In genomic region chr21:35024071-35024420, GRCh38 we compare ENCODE assay signal across 19 cellular contexts. TPM values are rescaled to one million over a fixed set of nuclear protein-coding genes. Genes with fewer than 3 reads are reported as not detected.
DNase-seq lines count a peak whose midpoint lies in the region; ATAC-seq, FAIRE-seq and TF ChIP-seq lines count a peak whose summit lies in the region.
"Had no signal": no experiment of that assay in that cellular context is flagged by ENCODE, and none has a peak within 500 bp of the region (broad histone marks: within the 10 kb centered on the region; RNA-seq: fewer than 3 reads in every experiment).

No MANE protein-coding gene starts in this region.

- TF ChIP-seq CTCF in neutrophil (IDR thresholded peaks at IDR 0.05): no peak

- DNase-seq in activated T-cell treated with anti-CD3 and anti-CD28 coated beads, Interleukin-2, amount 50 U/mL, for 72 hours: no peak
- DNase-seq in activated T-cell treated with anti-CD3 and anti-CD28 coated beads for 4 hours (no peak), GM12892 (ENCODE audit: insufficient read length) (no peak), HuH-7 (ENCODE audit: low spot score) (no peak), NCI-H1417 treated with DMSO at 0.1 percent for 48 hours (lab: John Stamatoyannopoulos, UW) (no peak)
- DNase-seq: activated CD4-positive, alpha-beta T cell treated with anti-CD3 and anti-CD28 coated beads, Interleukin-2, amount 10 ng/mL, durations not matched to agents 7 days and 5 days; amygdala; left lung; NCI-H1417; NCI-H774; stimulated activated naive CD4-positive, alpha-beta T cell treated with Interleukin-2 at 50 U/mL for 16 hours had no signal

- no peaks in the 10 kb centered on the region for H3K36me3 Mint-ChIP-seq in activated T-cell treated with anti-CD3 and anti-CD28 coated beads, Interleukin-2, amount 50 U/mL, for 72 hours (ENCODE audit: insufficient read depth in 2 of 2)
- H3K36me3 Mint-ChIP-seq in activated naive CD8-positive, alpha-beta T cell: peaks cover 8% of the 10 kb centered on the region

- no peaks in the 10 kb centered on the region for H3K9me3 ChIP-seq in neutrophil
- H3K9me3 ChIP-seq: left lung, tibial nerve had no signal

- no peaks in the 10 kb centered on the region for H3K27me3 Mint-ChIP-seq in activated T-cell treated with anti-CD3 and anti-CD28 coated beads, Interleukin-2, amount 50 U/mL, for 72 hours (ENCODE audit: low read depth)
- H3K27me3 Mint-ChIP-seq in activated naive CD8-positive, alpha-beta T cell: no peaks in the 10 kb centered on the region
- H3K27me3 Mint-ChIP-seq: activated CD4-positive, alpha-beta T cell treated with anti-CD3 and anti-CD28 coated beads, Interleukin-2, amount 10 ng/mL, durations not matched to agents 7 days and 5 days; dendritic cell treated with granulocyte-macrophage colony-stimulating factor and Interleukin-4, amounts not matched to agents 40 ng/mL and 50 ng/mL, for 4 days had no signal

- no peak overlapping the region for H3K4me3 ChIP-seq in neutrophil (ENCODE audit: low read depth in 1 of 2, low read length in 1 of 2)
- H3K4me3 ChIP-seq: cardiac muscle cell, left lung, tibial nerve had no signal

- no peaks in the 10 kb centered on the region for H3K27me3 ChIP-seq in neutrophil
- H3K27me3 ChIP-seq: tibial nerve had no signal

- peak overlapping the region; percentile 89 for H3K27ac Mint-ChIP-seq in activated T-cell treated with anti-CD3 and anti-CD28 coated beads, Interleukin-2, amount 50 U/mL, for 72 hours
- H3K27ac Mint-ChIP-seq in activated naive CD8-positive, alpha-beta T cell: peak overlapping the region; percentile 72
- H3K27ac Mint-ChIP-seq: dendritic cell treated with granulocyte-macrophage colony-stimulating factor and Interleukin-4, amounts not matched to agents 40 ng/mL and 50 ng/mL, for 4 days; progenitor cell of endocrine pancreas had no signal

- H3K4me1 ChIP-seq in neutrophil (ENCODE audit: control insufficient read depth in 1 of 2, insufficient read depth in 1 of 2, low read depth in 1 of 2, low read length in 1 of 2): peaks cover 83 to 96% of the 10 kb centered on the region in 2 experiments

- no peaks in the 10 kb centered on the region for H3K9me3 Mint-ChIP-seq in activated T-cell treated with anti-CD3 and anti-CD28 coated beads, Interleukin-2, amount 50 U/mL, for 72 hours
- H3K9me3 Mint-ChIP-seq in activated naive CD8-positive, alpha-beta T cell (ENCODE audit: low read depth): no peaks in the 10 kb centered on the region
- H3K9me3 Mint-ChIP-seq: dendritic cell treated with granulocyte-macrophage colony-stimulating factor and Interleukin-4, amounts not matched to agents 40 ng/mL and 50 ng/mL, for 4 days had no signal

- peak; percentile 66 for FAIRE-seq in GM12892 (lab: Jason Lieb, UNC)

- H3K36me3 ChIP-seq in neutrophil: no peaks in the 10 kb centered on the region
- H3K36me3 ChIP-seq: cardiac muscle cell, left lung, tibial nerve had no signal

- H3K4me3 Mint-ChIP-seq in activated T-cell treated with anti-CD3 and anti-CD28 coated beads, Interleukin-2, amount 50 U/mL, for 72 hours: peak overlapping the region; percentile 89 to 92
- no peak overlapping the region for H3K4me3 Mint-ChIP-seq in activated naive CD8-positive, alpha-beta T cell
- H3K4me3 Mint-ChIP-seq: activated CD4-positive, alpha-beta T cell treated with anti-CD3 and anti-CD28 coated beads, Interleukin-2, amount 10 ng/mL, durations not matched to agents 7 days and 5 days; dendritic cell treated with granulocyte-macrophage colony-stimulating factor and Interleukin-4, amounts not matched to agents 40 ng/mL and 50 ng/mL, for 4 days had no signal

- no peak for ATAC-seq in activated T-cell treated with anti-CD3 and anti-CD28 coated beads, Interleukin-2, amount 50 U/mL, for 72 hours (replicated peaks in 1 of 2)
- no peak for ATAC-seq in GM21360 (IDR thresholded peaks at IDR 0.05; ENCODE audit: unreplicated experiment)
- ATAC-seq: left lung had no signal

- no peak for TF ChIP-seq POLR2A in GM12892 (IDR thresholded peaks at IDR 0.05; ENCODE audit: low read depth, low read length)

- peaks cover 95% of the 10 kb centered on the region for H3K4me1 Mint-ChIP-seq in activated T-cell treated with anti-CD3 and anti-CD28 coated beads, Interleukin-2, amount 50 U/mL, for 72 hours (ENCODE audit: low read depth)
- peaks cover 93% of the 10 kb centered on the region for H3K4me1 Mint-ChIP-seq in activated naive CD8-positive, alpha-beta T cell (ENCODE audit: low read depth)

- peak overlapping the region; percentile 97 for H3K27ac ChIP-seq in neutrophil
- H3K27ac ChIP-seq: cardiac muscle cell, tibial nerve had no signal

RNA-seq across cellular contexts. Expression of gene RUNX1, which starts 25.1 kb away (rescaled TPM):
- 10 to 100 TPM; 36.6 to 56.2 TPM for total RNA-seq in activated T-cell treated with anti-CD3 and anti-CD28 coated beads, Interleukin-2, amount 50 U/mL, for 72 hours
- polyA plus RNA-seq in GM12892 (2012; ENCODE audit: missing spikeins): 9.1 TPM
- polyA plus RNA-seq: cardiac muscle cell, neural cell had no signal
